Comparison of ENCODE assay signal across 18 cellular contexts in the genomic region with DNA sequence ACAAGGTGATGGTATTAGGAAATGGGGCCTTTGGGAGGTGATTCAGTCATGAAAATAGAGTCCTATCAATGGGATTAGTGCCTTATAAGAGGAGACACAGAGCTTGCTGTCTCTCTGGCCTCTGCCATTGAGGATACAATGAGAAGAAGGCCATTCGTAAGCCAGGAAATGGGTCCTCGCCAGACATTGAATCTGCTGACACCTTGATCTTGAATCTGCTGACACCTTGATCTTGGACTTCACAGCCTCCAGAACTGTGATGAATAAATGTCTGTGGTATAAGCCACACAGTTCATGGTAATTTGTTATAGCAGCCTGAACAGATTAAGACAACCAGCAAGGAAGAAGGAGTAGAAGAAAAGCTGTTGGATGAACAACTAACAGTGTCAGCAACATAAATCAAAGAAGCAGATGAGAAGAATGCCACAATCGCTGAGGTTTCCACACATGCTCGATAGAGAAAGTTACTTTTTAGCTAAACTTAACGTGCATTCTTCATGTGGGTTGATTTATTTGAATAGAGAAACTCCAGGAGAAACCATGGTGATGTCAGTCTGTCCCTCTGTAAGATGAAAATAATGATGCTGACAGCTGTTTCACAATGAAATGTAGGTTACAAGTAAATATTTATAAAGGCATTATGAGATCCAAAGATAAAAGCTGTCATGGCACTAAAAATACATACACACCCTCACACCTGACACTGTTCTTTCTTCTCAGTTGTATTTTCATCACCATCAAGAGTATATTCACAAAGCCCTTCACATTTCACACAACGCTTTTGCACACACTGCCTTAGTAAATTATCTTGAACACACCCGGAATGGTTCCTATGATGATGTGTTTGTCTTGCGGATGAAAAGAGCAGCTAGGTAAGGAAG.
"Had no signal": no experiment of that assay in that cellular context is flagged by ENCODE, and none has a peak within 500 bp of the region (broad histone marks: within the 10 kb centered on the region; RNA-seq: fewer than 3 reads in every experiment).

No MANE protein-coding gene starts in this region.

- H3K4me1 ChIP-seq: left lung, prostate gland, sigmoid colon, tibial artery, uterus had no signal

- DNase-seq: activated CD4-positive, alpha-beta T cell treated with anti-CD3 and anti-CD28 coated beads, Interleukin-2, amount 10 ng/mL, durations not matched to agents 7 days and 5 days; activated naive CD4-positive, alpha-beta T cell; activated T-cell treated with anti-CD3 and anti-CD28 coated beads, Interleukin-2, amount 50 U/mL, for 48 hours; head of caudate nucleus; left lung; nucleus accumbens; sigmoid colon; stimulated activated CD4-positive, alpha-beta T cell treated with anti-CD3 and anti-CD28 coated beads, Interleukin-12 subunit alpha, Interleukin-12 subunit beta, amount 100 ng/mL, for 4 hours; stimulated activated CD4-positive, alpha-beta T cell treated with anti-CD3 and anti-CD28 coated beads, Interleukin-4, amount 100 ng/mL, for 24 hours; tibial artery; uterus had no signal

- H3K4me3 ChIP-seq: cardiac muscle cell, esophagus muscularis mucosa, left lung, prostate gland, sigmoid colon, tibial artery, uterus had no signal

- H3K36me3 ChIP-seq: cardiac muscle cell, esophagus muscularis mucosa, left lung, prostate gland, sigmoid colon, tibial artery, uterus had no signal

- H3K27ac ChIP-seq: cardiac muscle cell, left lung, prostate gland, sigmoid colon, tibial artery, uterus had no signal

- FAIRE-seq: astrocyte, colon had no signal

- H3K27me3 ChIP-seq: cardiac muscle cell, esophagus muscularis mucosa, left lung, sigmoid colon, tibial artery, uterus had no signal

- ATAC-seq: left lung; natural killer cell treated with Interleukin-12 subunit alpha and Interleukin-12 subunit beta and Interleukin-15 and Interleukin-18, amount 100 ng/mL, for 72 hours; WTC11 had no signal

- H3K9me3 ChIP-seq: prostate gland, sigmoid colon, uterus had no signal
